ENCODE assay signal across 8 cellular contexts in genomic region chr1:155938220-155938627, GRCh38.
DNase-seq lines count a peak whose midpoint lies in the region; ATAC-seq and TF ChIP-seq lines count a peak whose summit lies in the region.

No MANE protein-coding gene starts in this region.

- no peak overlapping the region for H3K4me2 ChIP-seq in Loucy (ENCODE audit: low read depth, low read length, poor library complexity, severe bottlenecking)

- H3K27ac ChIP-seq in RWPE1 (no peak overlapping the region), coronary artery (peak overlapping the region; percentile 53 to 73)

- H3F3A ChIP-seq in Loucy (ENCODE audit: low read depth): no peaks in the 10 kb centered on the region

- no peaks in the 10 kb centered on the region for H3K9me2 ChIP-seq in Loucy (replicated peaks; ENCODE audit: low read depth, low read length)

- peaks cover 27% of the 10 kb centered on the region for H3K4me1 ChIP-seq in Loucy (ENCODE audit: insufficient read depth, low read length, poor library complexity, severe bottlenecking)

- no peaks in the 10 kb centered on the region for H3K27me3 ChIP-seq in Loucy (ENCODE audit: insufficient read depth, low read length, poor library complexity, severe bottlenecking)

- POLR2A ChIA-PET in RWPE1 (lab: Yijun Ruan, JAX; ENCODE audit: low non-redundant PET): no interaction called here

- peaks cover 10% of the 10 kb centered on the region for H3K79me2 ChIP-seq in Loucy (ENCODE audit: insufficient read depth, low read length)

- H3K36me3 ChIP-seq in Loucy (ENCODE audit: insufficient read depth, low read length): no peaks in the 10 kb centered on the region

- CTCF ChIA-PET in RWPE1 (lab: Yijun Ruan, JAX): interaction anchor here (0.6 to 1.7 kb wide), 8 partner anchors 24 to 272 kb away, joined by 3 to 13 read pairs (median 4); partner anchors contain the start of gene MEX3A

- no peak overlapping the region for H2AFZ ChIP-seq in Loucy (ENCODE audit: low read length)

- no peak overlapping the region for H3K9ac ChIP-seq in Loucy (ENCODE audit: low read depth, low read length, poor library complexity, severe bottlenecking)

- no peak for ATAC-seq in GM18511 (IDR thresholded peaks at IDR 0.05; ENCODE audit: unreplicated experiment)

- H3K4me3 ChIP-seq in Loucy (ENCODE audit: low read length, poor library complexity, severe bottlenecking): no peak overlapping the region
- no peak overlapping the region for H3K4me3 ChIP-seq in coronary artery

- TF ChIP-seq CTCF in Loucy (conservative IDR thresholded peaks at IDR 0.05; ENCODE audit: low read length): peak; percentile 87
- peak; percentile 79 for TF ChIP-seq CTCF in RWPE1 (conservative IDR thresholded peaks at IDR 0.05; ENCODE audit: low read depth)
- peak; percentile 33 for TF ChIP-seq CTCF in coronary artery (IDR thresholded peaks at IDR 0.05)

- H4K20me1 ChIP-seq in Loucy (ENCODE audit: insufficient read depth, low read length, poor library complexity, severe bottlenecking): peaks cover 8% of the 10 kb centered on the region

- no peaks in the 10 kb centered on the region for H3K9me3 ChIP-seq in Loucy (ENCODE audit: insufficient read depth, low read depth, low read length)

- DNase-seq in activated CD8-positive, alpha-beta memory T cell treated with anti-CD3 and anti-CD28 coated beads, Interleukin-2, amount 50 U/mL, for 48 hours: peak; percentile 48
- DNase-seq in activated CD8-positive, alpha-beta memory T cell treated with anti-CD3 and anti-CD28 coated beads for 24 hours: no peak
- DNase-seq in RWPE1 (ENCODE audit: low spot score): peak; percentile 64
- no peak for DNase-seq in coronary artery (ENCODE audit: low spot score)
- peak; percentile 88 for DNase-seq in medulla oblongata (ENCODE audit: extremely low spot score)
- DNase-seq in stimulated activated CD4-positive, alpha-beta T cell treated with anti-CD3 and anti-CD28 coated beads, Interleukin-4, amount 100 ng/mL, for 4 hours: no peak

Comparison
In these comparisons a context has a peak if more than half of its experiments do, and no peak if none do; other contexts are left out.
1. DNase-seq: peak in activated CD8-positive, alpha-beta memory T cell treated with anti-CD3 and anti-CD28 coated beads, Interleukin-2, amount 50 U/mL, for 48 hours (single experiment), RWPE1 (single experiment) and medulla oblongata (single experiment); none in activated CD8-positive, alpha-beta memory T cell treated with anti-CD3 and anti-CD28 coated beads for 24 hours (single experiment), coronary artery (single experiment) and stimulated activated CD4-positive, alpha-beta T cell treated with anti-CD3 and anti-CD28 coated beads, Interleukin-4, amount 100 ng/mL, for 4 hours (0 of 2).
2. CTCF ChIP-seq: peak in every context shown above with its lines; median percentile 87 in Loucy; 79 in RWPE1; 33 in coronary artery.